In the genomic region with DNA sequence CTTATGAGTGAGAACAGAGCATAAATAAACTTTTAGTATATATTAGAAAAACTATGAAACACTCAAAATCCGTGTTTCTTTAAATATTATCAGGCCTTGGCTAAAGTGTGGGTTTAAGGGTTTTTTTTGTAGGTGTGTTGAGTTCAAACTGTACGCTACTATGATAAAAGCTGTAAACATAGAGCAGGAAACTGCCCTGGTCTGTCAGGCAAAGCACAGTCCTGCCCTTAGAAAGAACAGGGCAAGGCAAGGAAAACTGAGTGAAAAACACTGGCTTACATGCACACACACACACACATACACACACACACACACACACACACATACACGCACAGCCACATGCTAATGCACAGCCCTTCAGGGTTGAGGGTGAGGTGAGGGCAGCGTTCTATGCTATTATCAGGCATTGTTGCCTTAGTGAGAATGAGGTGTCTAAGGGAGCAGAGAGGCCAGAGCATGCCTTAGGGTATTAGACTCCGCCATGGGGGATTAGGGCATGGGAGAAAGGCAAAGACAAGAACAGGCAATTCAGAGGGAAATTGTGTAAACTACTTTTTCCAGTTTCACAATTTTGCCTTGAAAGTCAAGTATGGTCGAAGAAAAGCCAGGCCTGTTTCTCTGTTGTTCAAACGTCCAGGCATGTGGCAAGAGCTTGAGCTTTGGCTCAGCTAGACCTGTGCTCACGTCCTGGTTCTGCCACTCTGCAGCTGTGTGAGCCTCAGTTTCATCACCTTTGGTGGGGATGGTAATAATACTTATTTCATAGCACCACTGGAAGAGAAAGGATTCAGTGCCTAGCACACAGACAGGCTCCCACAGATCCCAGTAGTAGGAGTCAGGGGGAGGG, we compare ENCODE assay signal across 26 cellular contexts. TPM values are rescaled to one million over a fixed set of nuclear protein-coding genes. Genes with fewer than 3 reads are reported as not detected.
A peak's percentile ranks its signal among the peaks of the same experiment; 100 is the strongest.
DNase-seq lines count a peak whose midpoint lies in the region; ATAC-seq and TF ChIP-seq lines count a peak whose summit lies in the region.
"Had no signal": no experiment of that assay in that cellular context is flagged by ENCODE, and none has a peak within 500 bp of the region (broad histone marks: within the 10 kb centered on the region; RNA-seq: fewer than 3 reads in every experiment).

No MANE protein-coding gene starts in this region.

- TF ChIP-seq CTCF in WERI-Rb-1 (IDR thresholded peaks at IDR 0.05; ENCODE audit: low read depth, low read length): no peak
- TF ChIP-seq CTCF in heart left ventricle (IDR thresholded peaks at IDR 0.05): no peak
- TF ChIP-seq CTCF in mesothelial cell of epicardium (IDR thresholded peaks at IDR 0.05; ENCODE audit: unreplicated experiment): no peak

- CTCF ChIA-PET in activated CD4-positive, alpha-beta T cell treated with anti-CD3 and anti-CD28 coated beads, Interleukin-2, amount 10 ng/mL, durations not matched to agents 7 days and 5 days (lab: Charles Lee): no interaction called here

- H3K27me3 ChIP-seq in WERI-Rb-1 (ENCODE audit: insufficient read depth, low read depth, severe bottlenecking) (no peaks in the 10 kb centered on the region), heart left ventricle (no peaks in the 10 kb centered on the region)
- H3K27me3 ChIP-seq: BLaER1, esophagus squamous epithelium, right lobe of liver, SJCRH30 had no signal

- H3K4me1 ChIP-seq in heart left ventricle: peaks cover 0 to 6% (median 0%) of the 10 kb centered on the region in 12 donors
- H3K4me1 ChIP-seq: A549, BLaER1 had no signal

- whole genome bisulfite sequencing in heart left ventricle, 4 donors: 59 to 66% (median 62%) methylated on average over 8 of the region's 8 CpGs

- no peak overlapping the region for H3K4me3 ChIP-seq in WERI-Rb-1 (ENCODE audit: low read depth, low read length)
- no peak overlapping the region for H3K4me3 ChIP-seq in heart left ventricle
- H3K4me3 ChIP-seq: A549, BLaER1, esophagus squamous epithelium, right lobe of liver, SJCRH30 had no signal

- no peak overlapping the region for H3K4me3 Mint-ChIP-seq in mesothelial cell of epicardium
- H3K4me3 Mint-ChIP-seq in activated CD4-positive, alpha-beta T cell treated with anti-CD3 and anti-CD28 coated beads, Interleukin-2, amount 10 ng/mL, durations not matched to agents 7 days and 5 days: no peak overlapping the region

- ATAC-seq in heart left ventricle (peak; percentile 64 to 74 (median 70)), GM21619 (IDR thresholded peaks at IDR 0.05; ENCODE audit: unreplicated experiment) (no peak)

- H3K9me3 ChIP-seq in WERI-Rb-1 (ENCODE audit: severe bottlenecking): no peaks in the 10 kb centered on the region
- no peaks in the 10 kb centered on the region for H3K9me3 ChIP-seq in heart left ventricle
- H3K9me3 ChIP-seq: A549, BLaER1, esophagus squamous epithelium, right lobe of liver, SJCRH30 had no signal

- H3K36me3 ChIP-seq in WERI-Rb-1: no peaks in the 10 kb centered on the region
- H3K36me3 ChIP-seq in heart left ventricle: no peaks in the 10 kb centered on the region
- H3K36me3 ChIP-seq: BLaER1, esophagus squamous epithelium, right lobe of liver, SJCRH30 had no signal

- TF ChIP-seq POLR2A in heart left ventricle (IDR thresholded peaks at IDR 0.05): no peak

- H3K27me3 Mint-ChIP-seq in mesothelial cell of epicardium (ENCODE audit: low read depth): no peaks in the 10 kb centered on the region
- peaks cover 5% of the 10 kb centered on the region for H3K27me3 Mint-ChIP-seq in activated CD4-positive, alpha-beta T cell treated with anti-CD3 and anti-CD28 coated beads, Interleukin-2, amount 10 ng/mL, durations not matched to agents 7 days and 5 days

- DNase-seq in ELF-1 (ENCODE audit: low read depth, low spot score) (peak; percentile 67), WERI-Rb-1 (peak; percentile 29), heart left ventricle (no peak), mesothelial cell of epicardium (ENCODE audit: low spot score in 2 of 2, unreplicated experiment in 2 of 2) (no peak), COLO829 (ENCODE audit: low spot score) (no peak), NCI-H2196 (lab: John Stamatoyannopoulos, UW; ENCODE audit: unreplicated experiment) (no peak)
- DNase-seq in activated CD4-positive, alpha-beta T cell treated with anti-CD3 and anti-CD28 coated beads, Interleukin-2, amount 10 ng/mL, durations not matched to agents 7 days and 5 days: no peak
- DNase-seq: activated CD4-positive, alpha-beta T cell treated with anti-CD3 and anti-CD28 coated beads, Interleukin-2, amount 50 U/mL, for 4 hours; activated naive CD4-positive, alpha-beta T cell treated with Interleukin-2 at 50 U/mL for 16 hours; activated T-cell treated with anti-CD3 and anti-CD28 coated beads, Interleukin-2, amount 50 U/mL, for 1 hour; amygdala; cerebellar nuclear complex; effector CD4-positive, alpha-beta T cell; esophagus squamous epithelium; HCEC 1CT; NCI-H1436 treated with DMSO at 0.1 percent for 48 hours; NCI-H2171 treated with DMSO at 0.1 percent for 48 hours; NCI-H748 treated with DMSO at 0.1 percent for 48 hours; occipital lobe; OCI-M1; right lobe of liver; SJCRH30 had no signal

- POLR2A ChIA-PET in activated CD4-positive, alpha-beta T cell treated with anti-CD3 and anti-CD28 coated beads, Interleukin-2, amount 10 ng/mL, durations not matched to agents 7 days and 5 days (lab: Charles Lee): no interaction called here

- H3K27ac Mint-ChIP-seq in mesothelial cell of epicardium: peak overlapping the region; percentile 41
- H3K27ac Mint-ChIP-seq in activated CD4-positive, alpha-beta T cell treated with anti-CD3 and anti-CD28 coated beads, Interleukin-2, amount 10 ng/mL, durations not matched to agents 7 days and 5 days: no peak overlapping the region

- H3K4me1 Mint-ChIP-seq in mesothelial cell of epicardium: peaks cover 27% of the 10 kb centered on the region
- no peaks in the 10 kb centered on the region for H3K4me1 Mint-ChIP-seq in activated CD4-positive, alpha-beta T cell treated with anti-CD3 and anti-CD28 coated beads, Interleukin-2, amount 10 ng/mL, durations not matched to agents 7 days and 5 days

- intact Hi-C loops in heart left ventricle (cut with DNase I): no loop called here

- no peaks in the 10 kb centered on the region for H3K36me3 Mint-ChIP-seq in mesothelial cell of epicardium
- no peaks in the 10 kb centered on the region for H3K36me3 Mint-ChIP-seq in activated CD4-positive, alpha-beta T cell treated with anti-CD3 and anti-CD28 coated beads, Interleukin-2, amount 10 ng/mL, durations not matched to agents 7 days and 5 days (ENCODE audit: low read depth)

- no peaks in the 10 kb centered on the region for H3K9me3 Mint-ChIP-seq in mesothelial cell of epicardium
- H3K9me3 Mint-ChIP-seq in activated CD4-positive, alpha-beta T cell treated with anti-CD3 and anti-CD28 coated beads, Interleukin-2, amount 10 ng/mL, durations not matched to agents 7 days and 5 days: no peaks in the 10 kb centered on the region

- no peak overlapping the region for H3K27ac ChIP-seq in WERI-Rb-1
- peak overlapping the region in 5 of 12 donors; percentile 14 to 34 (median 29) for H3K27ac ChIP-seq in heart left ventricle
- H3K27ac ChIP-seq: BLaER1, esophagus squamous epithelium, SJCRH30, VCaP had no signal

RNA-seq across cellular contexts. Expression of a gene that starts 36.3 kb away (rescaled TPM):
- total RNA-seq in heart left ventricle: over 10,000 TPM in 7 of 9 donors, 1,000 to 10,000 TPM in 2; 9,722 to 18,689 (median 13,330) TPM
- polyA plus RNA-seq in heart left ventricle: over 10,000 TPM; 13,651 to 16,217 TPM
- 635 to 667 TPM (median 659 TPM) in 3 replicates for total RNA-seq in mesothelial cell of epicardium
- 1 to 10 TPM; 4.0 to 4.5 TPM for total RNA-seq in activated CD4-positive, alpha-beta T cell treated with anti-CD3 and anti-CD28 coated beads, Interleukin-2, amount 10 ng/mL, durations not matched to agents 7 days and 5 days

Comparison
In these comparisons a context has a peak if more than half of its experiments do, and no peak if none do; other contexts are left out.
1. DNase-seq: peak in ELF-1 (single experiment) and WERI-Rb-1 (single experiment); none in heart left ventricle (0 of 5), mesothelial cell of epicardium (0 of 2), COLO829 (single experiment), activated CD4-positive, alpha-beta T cell treated with anti-CD3 and anti-CD28 coated beads, Interleukin-2, amount 10 ng/mL, durations not matched to agents 7 days and 5 days (single experiment) and NCI-H2196 (single experiment).
2. RNA of a gene that starts 36.3 kb away (total RNA-seq): 9,722 to 18,689 TPM in heart left ventricle and 635 to 667 TPM in mesothelial cell of epicardium; 4.0 to 4.5 TPM in activated CD4-positive, alpha-beta T cell treated with anti-CD3 and anti-CD28 coated beads, Interleukin-2, amount 10 ng/mL, durations not matched to agents 7 days and 5 days; every median in the first group is over 100 times any median in the second.